26 cellular contexts compared by ENCODE assay signal in the genomic region with DNA sequence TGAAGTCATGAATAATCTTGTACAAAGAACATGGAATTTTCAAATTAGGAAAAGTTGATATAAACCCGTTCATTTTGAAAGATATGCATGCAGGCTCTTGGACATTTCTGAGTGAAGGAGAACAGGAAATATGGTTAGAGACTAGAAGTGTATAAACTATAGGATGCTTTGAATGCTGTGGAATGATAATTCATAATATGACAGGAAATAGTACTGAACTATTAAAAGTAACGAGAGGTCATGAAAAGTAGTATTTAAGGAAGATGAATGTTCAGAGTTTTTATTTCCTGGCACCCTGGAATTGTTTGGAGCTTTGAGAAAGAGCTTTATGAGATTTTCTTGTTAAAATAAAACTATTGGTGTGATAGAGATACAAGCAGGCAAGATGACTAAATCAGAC. TPM values are rescaled to one million over a fixed set of nuclear protein-coding genes. Genes with fewer than 3 reads are reported as not detected.
"Had no signal": no experiment of that assay in that cellular context is flagged by ENCODE, and none has a peak within 500 bp of the region (broad histone marks: within the 10 kb centered on the region; RNA-seq: fewer than 3 reads in every experiment).

No MANE protein-coding gene starts in this region.

- DNase-seq: colonic mucosa; effector CD8-positive, alpha-beta T cell; endodermal cell; foreskin fibroblast; heart left ventricle; kidney; left lung; mesenchymal stem cell; mucosa of descending colon; naive B cell; right cardiac atrium; sigmoid colon; stimulated activated CD4-positive, alpha-beta T cell treated with anti-CD3 and anti-CD28 coated beads, Interleukin-2, amount 100 ng/mL, for 24 hours; stimulated activated CD4-positive, alpha-beta T cell treated with anti-CD3 and anti-CD28 coated beads, Interleukin-4, amount 100 ng/mL, for 24 hours; stimulated activated naive CD4-positive, alpha-beta T cell treated with Interleukin-2 at 50 U/mL for 16 hours; stomach; thyroid gland had no signal

- H3K36me3 ChIP-seq: colonic mucosa, gastroesophageal sphincter, heart left ventricle, left lung, prostate gland, sigmoid colon, stomach, thyroid gland had no signal

- H3K4me1 ChIP-seq: colonic mucosa, gastroesophageal sphincter, heart left ventricle, left lung, prostate gland, sigmoid colon, stomach, thyroid gland had no signal

- H3K27me3 ChIP-seq: colonic mucosa, gastroesophageal sphincter, heart left ventricle, hepatocyte, left lung, sigmoid colon, stomach, thyroid gland had no signal

- ATAC-seq: esophagus mucosa; gastroesophageal sphincter; heart left ventricle; left lung; mucosa of descending colon; natural killer cell treated with Interleukin-12 subunit alpha and Interleukin-12 subunit beta and Interleukin-15 and Interleukin-18, amount 100 ng/mL, for 72 hours; right cardiac atrium; stimulated activated effector memory CD8-positive, alpha-beta T cell treated with anti-CD3 and anti-CD28 coated beads, Interleukin-12 subunit alpha, Interleukin-12 subunit beta, amount 100 ng/mL, for 72 hours had no signal

- H3K27ac ChIP-seq: colonic mucosa, epithelial cell of prostate, gastroesophageal sphincter, heart left ventricle, hepatocyte, left lung, prostate gland, sigmoid colon, stomach, thyroid gland had no signal

- H3K9me3 ChIP-seq: colonic mucosa, gastroesophageal sphincter, left lung, mucosa of descending colon, prostate gland, sigmoid colon, stomach, thyroid gland had no signal

- H3K4me3 ChIP-seq: colonic mucosa, gastroesophageal sphincter, heart left ventricle, hepatocyte, left lung, mucosa of descending colon, prostate gland, sigmoid colon, stomach, thyroid gland had no signal

RNA-seq across cellular contexts. Expression of gene CRB1, which starts 18.7 kb away (rescaled TPM):
- total RNA-seq: endodermal cell, esophagus mucosa, lung microvascular endothelial cell, osteocyte had no signal
